In the genomic region with DNA sequence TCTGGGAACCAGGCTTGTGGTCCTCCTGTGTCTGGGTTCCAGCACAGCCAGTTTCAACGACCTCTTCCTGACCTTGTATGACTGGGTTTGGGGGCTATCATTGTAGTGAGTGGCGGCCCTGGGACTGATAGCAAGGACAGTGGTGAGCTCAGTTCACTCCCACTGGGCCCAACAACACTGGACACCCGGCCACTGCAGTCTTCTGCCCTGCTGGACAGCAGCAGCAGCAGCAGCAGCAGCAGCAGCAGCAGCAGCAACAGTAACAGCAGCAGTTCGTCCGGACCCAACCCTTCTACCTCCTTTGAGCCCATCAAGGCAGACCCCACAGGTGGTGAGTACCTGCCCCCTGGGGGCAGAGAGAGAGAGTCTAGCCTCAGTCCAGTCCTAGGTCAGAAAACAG, we compare ENCODE assay signal across 14 cellular contexts. TPM values are rescaled to one million over a fixed set of nuclear protein-coding genes. Genes with fewer than 3 reads are reported as not detected.
DNase-seq lines count a peak whose midpoint lies in the region; TF ChIP-seq lines count a peak whose summit lies in the region.
"Had no signal": no experiment of that assay in that cellular context is flagged by ENCODE, and none has a peak within 500 bp of the region (broad histone marks: within the 10 kb centered on the region; RNA-seq: fewer than 3 reads in every experiment).

No MANE protein-coding gene starts in this region.

- no peak for TF ChIP-seq CTCF in endothelial cell (IDR thresholded peaks at IDR 0.05; ENCODE audit: unreplicated experiment)
- TF ChIP-seq CTCF in Peyer's patch (IDR thresholded peaks at IDR 0.05): no peak

- H3K4me1 ChIP-seq in BLaER1 treated with 17β-estradiol and CSF1 and Interleukin-3, amounts not matched to agents 10 nM and 100 nM: peaks cover 51 to 74% (median 62%) of the 10 kb centered on the region in 10 experiments
- peaks cover 0 to 52% (median 15%) of the 10 kb centered on the region in 4 donors for H3K4me1 ChIP-seq in Peyer's patch

- H3K4me2 ChIP-seq in BLaER1 treated with 17β-estradiol and CSF1 and Interleukin-3, amounts not matched to agents 10 nM and 100 nM: peak overlapping the region in 2 of 11 experiments; percentile 26 to 96; a peak in 2 of 22 replicates

- no peaks in the 10 kb centered on the region for H3K9me3 ChIP-seq in BLaER1 treated with 17β-estradiol and CSF1 and Interleukin-3, amounts not matched to agents 10 nM and 100 nM (replicated peaks in 1 of 11)
- H3K9me3 ChIP-seq in Peyer's patch: no peaks in the 10 kb centered on the region

- H3K27me3 ChIP-seq in BLaER1 treated with 17β-estradiol and CSF1 and Interleukin-3, amounts not matched to agents 10 nM and 100 nM: no peaks in the 10 kb centered on the region
- no peaks in the 10 kb centered on the region for H3K27me3 ChIP-seq in Peyer's patch

- DNase-seq in T-helper 2 cell treated with Interferon-gamma antibody and Interleukin-4, amounts not matched to agents 5 μg/mL and 100 μg/mL, for 36 hours (ENCODE audit: low spot score): no peak
- DNase-seq in T-helper 2 cell (no peak), endothelial cell (ENCODE audit: low spot score) (no peak), MV-4-11 (lab: John Stamatoyannopoulos, UW) (no peak), Peyer's patch (no peak)
- DNase-seq in effector CD8-positive, alpha-beta T cell (lab: John Stamatoyannopoulos, UW): no peak
- DNase-seq: DMS 273 treated with DMSO at 0.1 percent for 48 hours, GOT3, MM.1S, NCI-H1105 treated with DMSO at 0.1 percent for 48 hours, NCI-H187, NCI-H510A had no signal

- peaks cover 49 to 77% (median 71%) of the 10 kb centered on the region in 11 experiments for H3K36me3 ChIP-seq in BLaER1 treated with 17β-estradiol and CSF1 and Interleukin-3, amounts not matched to agents 10 nM and 100 nM
- peaks cover 0 to 52% (median 0%) of the 10 kb centered on the region in 3 donors for H3K36me3 ChIP-seq in Peyer's patch

- H3K4me1 Mint-ChIP-seq in T-helper 2 cell treated with Interferon-gamma antibody and Interleukin-4, amounts not matched to agents 5 μg/mL and 100 μg/mL, for 36 hours (ENCODE audit: low read depth): peaks cover 32% of the 10 kb centered on the region
- peaks cover 34% of the 10 kb centered on the region for H3K4me1 Mint-ChIP-seq in activated naive CD8-positive, alpha-beta T cell (ENCODE audit: low read depth)
- peaks cover 63% of the 10 kb centered on the region for H3K4me1 Mint-ChIP-seq in endothelial cell (ENCODE audit: unreplicated experiment)

- no peak overlapping the region for H3K4me3 Mint-ChIP-seq in T-helper 2 cell treated with Interferon-gamma antibody and Interleukin-4, amounts not matched to agents 5 μg/mL and 100 μg/mL, for 36 hours
- peak overlapping the region; percentile 38 for H3K4me3 Mint-ChIP-seq in activated naive CD8-positive, alpha-beta T cell
- H3K4me3 Mint-ChIP-seq in endothelial cell (ENCODE audit: unreplicated experiment): peak overlapping the region; percentile 86

- peak overlapping the region in 8 of 11 experiments; percentile 6 to 97 (median 47); a peak in 11 of 22 replicates for H3K9ac ChIP-seq in BLaER1 treated with 17β-estradiol and CSF1 and Interleukin-3, amounts not matched to agents 10 nM and 100 nM

- H3K36me3 Mint-ChIP-seq in T-helper 2 cell treated with Interferon-gamma antibody and Interleukin-4, amounts not matched to agents 5 μg/mL and 100 μg/mL, for 36 hours (ENCODE audit: low read depth): peaks cover 61% of the 10 kb centered on the region
- no peaks in the 10 kb centered on the region for H3K36me3 Mint-ChIP-seq in activated naive CD8-positive, alpha-beta T cell
- peaks cover 40% of the 10 kb centered on the region for H3K36me3 Mint-ChIP-seq in endothelial cell (ENCODE audit: low read depth, unreplicated experiment)

- no peaks in the 10 kb centered on the region for H3K27me3 Mint-ChIP-seq in T-helper 2 cell treated with Interferon-gamma antibody and Interleukin-4, amounts not matched to agents 5 μg/mL and 100 μg/mL, for 36 hours (ENCODE audit: low read depth)
- H3K27me3 Mint-ChIP-seq in activated naive CD8-positive, alpha-beta T cell: no peaks in the 10 kb centered on the region
- H3K27me3 Mint-ChIP-seq in endothelial cell (ENCODE audit: unreplicated experiment): peaks cover 28% of the 10 kb centered on the region

- H3K9me3 Mint-ChIP-seq in T-helper 2 cell treated with Interferon-gamma antibody and Interleukin-4, amounts not matched to agents 5 μg/mL and 100 μg/mL, for 36 hours: no peaks in the 10 kb centered on the region
- no peaks in the 10 kb centered on the region for H3K9me3 Mint-ChIP-seq in activated naive CD8-positive, alpha-beta T cell (ENCODE audit: low read depth)
- no peaks in the 10 kb centered on the region for H3K9me3 Mint-ChIP-seq in endothelial cell (ENCODE audit: unreplicated experiment)

- no peak overlapping the region for H3K4me3 ChIP-seq in BLaER1 treated with 17β-estradiol and CSF1 and Interleukin-3, amounts not matched to agents 10 nM and 100 nM
- H3K4me3 ChIP-seq in Peyer's patch: no peak overlapping the region

- peaks cover 28 to 76% (median 69%) of the 10 kb centered on the region in 11 experiments; a peak in 21 of 22 replicates for H4K20me1 ChIP-seq in BLaER1 treated with 17β-estradiol and CSF1 and Interleukin-3, amounts not matched to agents 10 nM and 100 nM

- TF ChIP-seq POLR2A in Peyer's patch (IDR thresholded peaks at IDR 0.05): no peak

- peak overlapping the region; percentile 17 for H3K27ac Mint-ChIP-seq in T-helper 2 cell treated with Interferon-gamma antibody and Interleukin-4, amounts not matched to agents 5 μg/mL and 100 μg/mL, for 36 hours
- no peak overlapping the region for H3K27ac Mint-ChIP-seq in activated naive CD8-positive, alpha-beta T cell
- peak overlapping the region; percentile 72 for H3K27ac Mint-ChIP-seq in endothelial cell (ENCODE audit: unreplicated experiment)

- H3K27ac ChIP-seq in BLaER1 treated with 17β-estradiol and CSF1 and Interleukin-3, amounts not matched to agents 10 nM and 100 nM: no peak overlapping the region
- H3K27ac ChIP-seq in Peyer's patch: no peak overlapping the region

RNA-seq across cellular contexts. Expression of a gene that starts 3.3 kb away (rescaled TPM):
- total RNA-seq in endothelial cell (ENCODE audit: unreplicated experiment): 25.3 TPM
- 100 to 1,000 TPM in 1 of 4 donors, 10 to 100 TPM in 3; 25.6 to 119 (median 82.2) TPM for total RNA-seq in Peyer's patch

RNA-seq across cellular contexts. Expression of a gene that starts 3.7 kb away (rescaled TPM):
- 113 TPM for total RNA-seq in endothelial cell (ENCODE audit: unreplicated experiment)
- total RNA-seq in Peyer's patch: 100 to 1,000 TPM; 122 to 182 (median 144) TPM

RNA-seq across cellular contexts. Expression of a gene that starts 5.7 kb away (rescaled TPM):
- 150 TPM for total RNA-seq in endothelial cell (ENCODE audit: unreplicated experiment)
- total RNA-seq in Peyer's patch: 10 to 100 TPM in 1 of 4 donors, 1 to 10 TPM in 3; 1.2 to 10.9 (median 4.7) TPM

RNA-seq across cellular contexts. Expression of a gene that starts 11.9 kb away (rescaled TPM):
- total RNA-seq in endothelial cell (ENCODE audit: unreplicated experiment): 88.8 TPM
- 10 to 100 TPM; 20.8 to 57.8 (median 42.3) TPM for total RNA-seq in Peyer's patch

RNA-seq across cellular contexts. Expression of a gene that starts 25.3 kb away (rescaled TPM):
- total RNA-seq in endothelial cell (ENCODE audit: unreplicated experiment) (2.6 TPM), Peyer's patch (10 to 100 TPM; 24.4 to 65.2 (median 34.1) TPM)

Comparison
In these comparisons a context has a peak if more than half of its experiments do, and no peak if none do; other contexts are left out.
1. RNA of a gene that starts 5.7 kb away (total RNA-seq): 150 TPM in endothelial cell (single experiment); 1.2 to 10.9 TPM in Peyer's patch; every median in the first group is over 10 times any median in the second.